11 cellular contexts compared by ENCODE assay signal in the genomic region with DNA sequence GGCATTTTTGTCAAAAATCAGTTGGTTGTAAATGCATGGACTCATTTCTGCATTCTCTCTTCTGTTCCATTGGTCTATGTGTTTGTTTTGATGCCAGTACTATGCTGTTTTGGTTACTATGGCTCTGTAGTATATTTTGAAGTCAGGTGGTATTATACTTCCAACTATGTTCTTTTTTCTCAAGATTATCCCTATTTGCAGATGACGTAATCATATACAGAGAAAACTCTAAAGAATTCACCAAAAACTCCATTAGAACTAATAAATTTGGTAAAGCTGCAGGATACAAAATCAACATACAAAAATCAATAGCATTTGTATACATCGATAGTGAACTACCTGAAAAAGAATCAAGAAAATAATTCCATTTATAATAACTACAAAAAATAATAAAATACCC.
"Had no signal": no experiment of that assay in that cellular context is flagged by ENCODE, and none has a peak within 500 bp of the region (broad histone marks: within the 10 kb centered on the region; RNA-seq: fewer than 3 reads in every experiment).

No MANE protein-coding gene starts in this region.

- FAIRE-seq: H1, H54 had no signal

- H3K27ac ChIP-seq: GM23248 had no signal

- ATAC-seq: GM23338, HCT116 had no signal

- H3K4me3 ChIP-seq: GM23248, GM23338, HAP-1 had no signal

- H3K9me3 ChIP-seq: HAP-1 had no signal

- H3K36me3 ChIP-seq: HAP-1 had no signal

- H3K4me1 ChIP-seq: HAP-1 had no signal

- DNase-seq: GM23248, GOT3, H7, H9, HCEC 1CT, HFFc6 had no signal

- H2AFZ ChIP-seq: GM23248, GM23338 had no signal

- H3K9ac ChIP-seq: GM23248 had no signal

- H3K4me2 ChIP-seq: GM23338 had no signal
